In genomic region chr5:157476699-157477408, GRCh38 we compare ENCODE assay signal across 9 cellular contexts. TPM values are rescaled to one million over a fixed set of nuclear protein-coding genes. Genes with fewer than 3 reads are reported as not detected.
DNase-seq lines count a peak whose midpoint lies in the region; ATAC-seq and TF ChIP-seq lines count a peak whose summit lies in the region.
"Had no signal": no experiment of that assay in that cellular context is flagged by ENCODE, and none has a peak within 500 bp of the region (broad histone marks: within the 10 kb centered on the region; RNA-seq: fewer than 3 reads in every experiment).

No MANE protein-coding gene starts in this region.

- POLR2A ChIA-PET in BJ (lab: Charles Lee), result no interaction called here

- peaks cover 18% of the 10 kb centered on the region for H3K36me3 ChIP-seq in BJ (ENCODE audit: control insufficient read depth, insufficient read depth, low read length)
- no peaks in the 10 kb centered on the region; the same call in 1 of the 2 replicates for H3K36me3 ChIP-seq in RWPE2 (ENCODE audit: low read depth)
- no peaks in the 10 kb centered on the region for H3K36me3 ChIP-seq in right lobe of liver
- peaks cover 0 to 39% (median 0%) of the 10 kb centered on the region in 3 donors for H3K36me3 ChIP-seq in tibial nerve

- H3K27me3 ChIP-seq in BJ (ENCODE audit: control insufficient read depth, insufficient read depth, low read length), result no peaks in the 10 kb centered on the region
- H3K27me3 ChIP-seq in RWPE2 (ENCODE audit: insufficient read depth, poor library complexity, severe bottlenecking), result no peaks in the 10 kb centered on the region
- no peaks in the 10 kb centered on the region for H3K27me3 ChIP-seq in right lobe of liver
- no peaks in the 10 kb centered on the region for H3K27me3 ChIP-seq in tibial nerve
- H3K27me3 ChIP-seq: SJSA1 had no signal

- H3K4me3 ChIP-seq in BJ (ENCODE audit: low read depth, low read length) (no peak overlapping the region), RWPE2 (ENCODE audit: severe bottlenecking) (no peak overlapping the region), choroid plexus epithelial cell (ENCODE audit: low read depth, low read length) (no peak overlapping the region), right lobe of liver (no peak overlapping the region), tibial nerve (no peak overlapping the region)
- H3K4me3 ChIP-seq: SJSA1 had no signal

- TF ChIP-seq CTCF in BJ (IDR thresholded peaks at IDR 0.05; ENCODE audit: insufficient read depth, low read depth, low read length), result peak; percentile 85
- TF ChIP-seq CTCF in RWPE2 (IDR thresholded peaks at IDR 0.05; ENCODE audit: poor library complexity, severe bottlenecking), result peak; percentile 93
- peak; percentile 92 for TF ChIP-seq CTCF in choroid plexus epithelial cell (conservative IDR thresholded peaks at IDR 0.05; ENCODE audit: low read depth, low read length)
- peak; percentile 56 to 77 (median 66) for TF ChIP-seq CTCF in right lobe of liver (IDR thresholded peaks at IDR 0.05)
- peak; percentile 52 to 69 (median 63) for TF ChIP-seq CTCF in tibial nerve (IDR thresholded peaks at IDR 0.05)

- no peak for TF ChIP-seq EP300 in tibial nerve (IDR thresholded peaks at IDR 0.05)

- no peak for TF ChIP-seq POLR2A in right lobe of liver (IDR thresholded peaks at IDR 0.05)
- no peak for TF ChIP-seq POLR2A in tibial nerve (IDR thresholded peaks at IDR 0.05)

- H3K4me1 ChIP-seq in RWPE2 (ENCODE audit: insufficient read depth, poor library complexity, severe bottlenecking) (no peaks in the 10 kb centered on the region), right lobe of liver (peaks cover 0 to 33% (median 15%) of the 10 kb centered on the region in 4 donors), tibial nerve (peaks cover 0 to 24% (median 1%) of the 10 kb centered on the region in 4 donors)

- intact Hi-C loops in right lobe of liver (cut with DNase I), result no loop called here

- no peaks in the 10 kb centered on the region for H3K9me3 ChIP-seq in RWPE2 (ENCODE audit: severe bottlenecking)
- no peaks in the 10 kb centered on the region for H3K9me3 ChIP-seq in right lobe of liver
- no peaks in the 10 kb centered on the region for H3K9me3 ChIP-seq in tibial nerve
- H3K9me3 ChIP-seq: SJSA1 had no signal

- WGBS in right lobe of liver (ENCODE audit: insufficient coverage, low coverage, low lambda C conversion rate, missing lambda C conversion rate), result 64% methylated on average over 8 of the region's 8 CpGs
- 64 to 69% methylated on average over 8 of the region's 8 CpGs for WGBS in tibial nerve, 2 donors

- CTCF ChIA-PET in BJ (lab: Yijun Ruan, JAX), result interaction anchor here (0.6 to 2.1 kb wide), 28 partner anchors 8 to 1731 kb away, joined by 3 to 18 read pairs (median 4); no protein-coding TSS in a partner anchor

- no peak overlapping the region for H3K27ac ChIP-seq in RWPE2 (ENCODE audit: poor library complexity, severe bottlenecking)
- H3K27ac ChIP-seq in right lobe of liver, result peak overlapping the region in 1 of 3 donors; percentile 89
- no peak overlapping the region for H3K27ac ChIP-seq in tibial nerve
- H3K27ac ChIP-seq: SJSA1 had no signal

- peak; percentile 11 for DNase-seq in BJ (ENCODE audit: low read depth)
- peak; percentile 64 for DNase-seq in LHCN-M2 (ENCODE audit: low read depth)
- DNase-seq in RWPE2 (ENCODE audit: low spot score), result no peak
- DNase-seq in choroid plexus epithelial cell (ENCODE audit: low read depth), result peak; percentile 87
- no peak for DNase-seq in right lobe of liver
- DNase-seq in tibial nerve (ENCODE audit: low spot score in 2 of 2), result peak in 1 of 2 donors; percentile 49
- no peak for DNase-seq in stimulated activated CD4-positive, alpha-beta T cell treated with anti-CD3 and anti-CD28 coated beads, Interleukin-12 subunit alpha, Interleukin-12 subunit beta, amount 100 ng/mL, for 4 hours

- peak; percentile 67 for ATAC-seq in GM18517 (IDR thresholded peaks at IDR 0.05; ENCODE audit: unreplicated experiment)
- peak; percentile 87 for ATAC-seq in RWPE2 (ENCODE audit: low read depth)
- peak; percentile 34 to 38 (median 36) for ATAC-seq in right lobe of liver

RNA-seq across cellular contexts. Expression of gene NIPAL4, which starts 16.8 kb away (rescaled TPM):
- 2.2 and 4.4 TPM in 2 replicates for polyA plus RNA-seq in BJ (2011; rRNA removed)
- 2.5 and 3.2 TPM in 2 replicates for polyA minus RNA-seq in BJ (2011; rRNA and poly(A)+ RNA removed)
- total RNA-seq in LHCN-M2 (2014; rRNA removed), result not detected in 2 replicates
- polyA plus RNA-seq in LHCN-M2 (2012), result 0.06 TPM
- total RNA-seq in right lobe of liver, result under 1 TPM in 1 of 6 experiments, not detected in 5; 0.07 TPM
- 1 to 10 TPM in 2 of 4 donors, under 1 TPM in 1, not detected in 1; 0.84 to 5.7 (median 2.4) TPM for total RNA-seq in tibial nerve

Comparison
In these comparisons a context has a peak if more than half of its experiments do, and no peak if none do; other contexts are left out.
1. DNase-seq: peak in BJ (single experiment), LHCN-M2 (single experiment) and choroid plexus epithelial cell (single experiment); none in RWPE2 (single experiment), right lobe of liver (0 of 3) and stimulated activated CD4-positive, alpha-beta T cell treated with anti-CD3 and anti-CD28 coated beads, Interleukin-12 subunit alpha, Interleukin-12 subunit beta, amount 100 ng/mL, for 4 hours (single experiment).
2. ATAC-seq: peak in every context shown above with its lines; median percentile 87 in RWPE2; 67 in GM18517; 36 in right lobe of liver.
3. Peak in every context shown above with its lines, with median percentiles within 50 percentile points of each other: CTCF ChIP-seq.